Comparison of ENCODE assay signal across 20 cellular contexts in the genomic region with DNA sequence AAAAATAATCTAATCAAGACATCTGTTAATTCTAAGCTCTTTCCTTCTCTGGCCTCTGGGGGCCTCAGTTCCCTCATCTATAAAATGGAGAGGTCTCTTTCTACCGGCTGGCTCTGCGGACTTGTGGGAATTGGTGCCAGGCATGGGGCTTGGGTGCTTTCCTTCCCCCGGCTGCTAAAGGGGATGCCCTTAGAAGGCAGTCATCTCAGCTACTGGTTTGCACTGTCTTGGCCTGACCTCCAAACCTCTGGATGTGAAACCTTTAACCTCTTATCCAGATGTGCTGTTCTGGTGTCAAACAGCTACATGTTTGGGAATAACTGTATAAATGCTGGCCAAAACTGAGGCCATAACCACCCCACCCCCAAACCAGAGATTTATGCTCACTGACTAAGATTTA.
"Had no signal": no experiment of that assay in that cellular context is flagged by ENCODE, and none has a peak within 500 bp of the region (broad histone marks: within the 10 kb centered on the region; RNA-seq: fewer than 3 reads in every experiment).

No MANE protein-coding gene starts in this region.

- DNase-seq: activated CD4-positive, alpha-beta T cell treated with anti-CD3 and anti-CD28 coated beads for 1 hour; activated CD4-positive, alpha-beta T cell treated with anti-CD3 and anti-CD28 coated beads, Interleukin-2, amount 50 U/mL, for 1 hour; activated CD8-positive, alpha-beta T cell treated with anti-CD3 and anti-CD28 coated beads, Interleukin-2, amount 10 ng/mL, durations not matched to agents 7 days and 5 days; activated gamma-delta T cell treated with Interleukin-2 at 50 U/mL for 16 hours; central memory CD4-positive, alpha-beta T cell; dermis blood vessel endothelial cell; effector CD8-positive, alpha-beta T cell; erythroblast; foreskin keratinocyte; immature natural killer cell; left lung; naive B cell; retina; stimulated activated CD4-positive, alpha-beta T cell treated with anti-CD3 and anti-CD28 coated beads, Interleukin-2, amount 100 ng/mL, for 48 hours; stimulated activated CD8-positive, alpha-beta memory T cell treated with anti-CD3 and anti-CD28 coated beads, Interleukin-4, amount 100 ng/mL, for 48 hours; stimulated activated naive B cell treated with anti-CD40 and anti-IgM and Interleukin-4, amounts not matched to agents 10 μg/mL and 1 μg/mL and 100 μg/mL, for 72 hours; T-helper 9 cell; transverse colon had no signal

- H3K9me3 ChIP-seq: ascending aorta, left lung, transverse colon had no signal

- ATAC-seq: activated CD8-positive, alpha-beta T cell treated with anti-CD3 and anti-CD28 coated beads, Interleukin-2, amount 10 ng/mL, durations not matched to agents 7 days and 5 days; foreskin keratinocyte; left lung; stimulated activated naive B cell treated with anti-CD40 and anti-IgM and Interleukin-4, amounts not matched to agents 10 μg/mL and 1 μg/mL and 100 μg/mL, for 72 hours had no signal

- H3K27ac ChIP-seq: ascending aorta, foreskin keratinocyte, left lung, transverse colon had no signal

- H3K36me3 ChIP-seq: ascending aorta, left lung, transverse colon had no signal

- H3K4me3 ChIP-seq: ascending aorta, left lung, lung, transverse colon had no signal

- H3K4me1 ChIP-seq: ascending aorta, foreskin keratinocyte, left lung, transverse colon had no signal

- H3K27me3 ChIP-seq: ascending aorta, left lung, transverse colon had no signal
